In genomic region chr5:5178580-5178979, GRCh38 we compare ENCODE assay signal across 2 cellular contexts.
TF ChIP-seq lines count a peak whose summit lies in the region.

No MANE protein-coding gene starts in this region.

TF ChIP-seq in GM23338, 12 proteins besides CTCF, POLR2A, EP300 and RAD21:
- TF ChIP-seq REST (IDR thresholded peaks at IDR 0.05; ENCODE audit: unreplicated experiment) (no peak), ZNF331 (CRISPR knock-in tag; IDR thresholded peaks at IDR 0.05; ENCODE audit: low read depth) (no peak), JUNB (IDR thresholded peaks at IDR 0.05; ENCODE audit: unreplicated experiment) (no peak), CREB1 (CRISPR knock-in tag; IDR thresholded peaks at IDR 0.05; ENCODE audit: low read depth) (no peak), NANOG (IDR thresholded peaks at IDR 0.05; ENCODE audit: borderline replicate concordance) (no peak), EZH2phosphoT487 (IDR thresholded peaks at IDR 0.05; ENCODE audit: unreplicated experiment) (no peak), ZNF114 (CRISPR knock-in tag; IDR thresholded peaks at IDR 0.05) (no peak), EZH2 (IDR thresholded peaks at IDR 0.05; ENCODE audit: low read depth, unreplicated experiment) (no peak), POLR2AphosphoS5 (IDR thresholded peaks at IDR 0.05; ENCODE audit: low read depth) (no peak), STAT1 (IDR thresholded peaks at IDR 0.05; ENCODE audit: unreplicated experiment) (no peak), ZNF462 (CRISPR knock-in tag; IDR thresholded peaks at IDR 0.05) (no peak), ETS1 (IDR thresholded peaks at IDR 0.05) (no peak)

TF ChIP-seq in WTC11, 78 proteins besides CTCF, POLR2A, EP300 and RAD21:
- TF ChIP-seq ZNF512 (CRISPR knock-in tag; IDR thresholded peaks at IDR 0.05; ENCODE audit: borderline replicate concordance) (no peak), CREM (CRISPR knock-in tag; IDR thresholded peaks at IDR 0.05) (no peak), PRRX2 (CRISPR knock-in tag; IDR thresholded peaks at IDR 0.05) (no peak), USF2 (CRISPR knock-in tag; IDR thresholded peaks at IDR 0.05) (no peak), FOXP1 (CRISPR knock-in tag; IDR thresholded peaks at IDR 0.05; ENCODE audit: borderline replicate concordance) (no peak), TCF7 (CRISPR knock-in tag; IDR thresholded peaks at IDR 0.05; ENCODE audit: low read depth) (no peak), ESRRA (CRISPR knock-in tag; IDR thresholded peaks at IDR 0.05; ENCODE audit: borderline replicate concordance) (no peak)
